In genomic region chr20:34579191-34579661, GRCh38 we compare ENCODE assay signal across 8 cellular contexts. TPM values are rescaled to one million over a fixed set of nuclear protein-coding genes. Genes with fewer than 3 reads are reported as not detected.
DNase-seq lines count a peak whose midpoint lies in the region; ATAC-seq and TF ChIP-seq lines count a peak whose summit lies in the region.

No MANE protein-coding gene starts in this region.

- BruUV-seq in OCI-LY7 (replicated peaks; lab: Mats Ljungman, UMichigan), result no TSS peak

- no peaks in the 10 kb centered on the region for H4K20me1 ChIP-seq in OCI-LY7 (ENCODE audit: insufficient read depth, low read length)

- no peaks in the 10 kb centered on the region for H3K79me2 ChIP-seq in OCI-LY7 (ENCODE audit: insufficient read depth, low read depth, low read length)

- no peak for ATAC-seq in activated T-cell treated with anti-CD3 and anti-CD28 coated beads, Interleukin-2, amount 50 U/mL, for 72 hours (replicated peaks in 1 of 2)
- no peak for ATAC-seq in activated T-cell treated with anti-CD3 and anti-CD28 coated beads, Interleukin-2, amount 50 U/mL, for 4 hours
- no peak for ATAC-seq in WTC11
- ATAC-seq in gastrocnemius medialis, result peak; percentile 94 to 98
- ATAC-seq in HG02798 (IDR thresholded peaks at IDR 0.05; ENCODE audit: poor library complexity, unreplicated experiment), result no peak

- H3K4me1 ChIP-seq in gastrocnemius medialis (peaks cover 24 to 35% of the 10 kb centered on the region in 2 donors), OCI-LY7 (ENCODE audit: insufficient read depth, low read length, poor library complexity, severe bottlenecking) (peaks cover 10% of the 10 kb centered on the region)

- H3K27me3 ChIP-seq in gastrocnemius medialis, result no peaks in the 10 kb centered on the region

- H3K4me3 ChIP-seq in gastrocnemius medialis, result no peak overlapping the region
- H3K4me3 ChIP-seq in OCI-LY7 (ENCODE audit: low read depth, low read length, poor library complexity, severe bottlenecking), result no peak overlapping the region

- no peak overlapping the region for H3K4me2 ChIP-seq in OCI-LY7 (ENCODE audit: low read length)

- in situ Hi-C loops in gastrocnemius medialis (cut with MboI; ENCODE audit: low sequenced_read_pairs in 4 of 4), result loop anchor here (10.0 to 25.0 kb wide), 2 partner anchors 183 to 196 kb away; no protein-coding TSS in a partner anchor

- POLR2A ChIA-PET in WTC11 (lab: Charles Lee), result no interaction called here
- POLR2A ChIA-PET in OCI-LY7 (lab: Charles Lee), result no interaction called here

- no peak for TF ChIP-seq CTCF in WTC11 (IDR thresholded peaks at IDR 0.05)
- peak; percentile 43 to 74 (median 67) for TF ChIP-seq CTCF in gastrocnemius medialis (IDR thresholded peaks at IDR 0.05 in 4 of 5, conservative IDR thresholded peaks at IDR 0.05 in 1 of 5)
- no peak for TF ChIP-seq CTCF in OCI-LY7 (conservative IDR thresholded peaks at IDR 0.05; ENCODE audit: low read length)

- no peaks in the 10 kb centered on the region for H3K9me3 Mint-ChIP-seq in activated T-cell treated with anti-CD3 and anti-CD28 coated beads, Interleukin-2, amount 50 U/mL, for 72 hours
- H3K9me3 Mint-ChIP-seq in activated T-cell treated with anti-CD3 and anti-CD28 coated beads, Interleukin-2, amount 50 U/mL, for 4 hours, result no peaks in the 10 kb centered on the region
- no peaks in the 10 kb centered on the region for H3K9me3 Mint-ChIP-seq in WTC11

- no peak for DNase-seq in activated T-cell treated with anti-CD3 and anti-CD28 coated beads, Interleukin-2, amount 50 U/mL, for 72 hours
- DNase-seq in activated T-cell treated with anti-CD3 and anti-CD28 coated beads, Interleukin-2, amount 50 U/mL, for 4 hours, result no peak
- DNase-seq in WTC11 (ENCODE audit: low spot score) (no peak), head of caudate nucleus (peak; percentile 64 to 94 (median 84)), gastrocnemius medialis (peak; percentile 61 to 78), NCI-H1092 treated with DMSO at 0.1 percent for 48 hours (lab: John Stamatoyannopoulos, UW) (no peak), OCI-LY7 (ENCODE audit: low spot score) (no peak)

- CTCF ChIA-PET in WTC11 (lab: Charles Lee), result interaction anchor here (1.3 to 1.7 kb wide), 2 partner anchors 42 to 190 kb away, joined by 4 to 5 read pairs; no protein-coding TSS in a partner anchor
- CTCF ChIA-PET in OCI-LY7 (lab: Charles Lee; ENCODE audit: unreplicated experiment), result no interaction called here

- H3K27ac ChIP-seq in gastrocnemius medialis, result peak overlapping the region; percentile 60 to 76 (median 64)
- H3K27ac ChIP-seq in OCI-LY7 (ENCODE audit: low read depth, low read length, poor library complexity, severe bottlenecking), result no peak overlapping the region

- H3K36me3 ChIP-seq in gastrocnemius medialis (peaks cover 0 to 8% of the 10 kb centered on the region in 2 donors), OCI-LY7 (ENCODE audit: insufficient read depth, low read length) (peaks cover 27% of the 10 kb centered on the region)

- no peak overlapping the region for H2AFZ ChIP-seq in OCI-LY7 (ENCODE audit: low read length)

- peaks cover 0 to 6% of the 10 kb centered on the region in 2 donors for H3K36me3 Mint-ChIP-seq in activated T-cell treated with anti-CD3 and anti-CD28 coated beads, Interleukin-2, amount 50 U/mL, for 72 hours (ENCODE audit: insufficient read depth in 2 of 2)
- peaks cover 22% of the 10 kb centered on the region for H3K36me3 Mint-ChIP-seq in activated T-cell treated with anti-CD3 and anti-CD28 coated beads, Interleukin-2, amount 50 U/mL, for 4 hours (ENCODE audit: insufficient read depth)
- H3K36me3 Mint-ChIP-seq in WTC11, result peaks cover 5% of the 10 kb centered on the region; the same call in 1 of the 2 replicates

- peak overlapping the region; percentile 90 for H3K27ac Mint-ChIP-seq in activated T-cell treated with anti-CD3 and anti-CD28 coated beads, Interleukin-2, amount 50 U/mL, for 72 hours
- 0 out of 2 replicates have a peak overlapping the region, but pooled peaks have one; percentile 42 for H3K27ac Mint-ChIP-seq in WTC11

- intact Hi-C loops in head of caudate nucleus (cut with DNase I), result loop anchor here (5.0 kb wide), 1 partner anchor 188 kb away; no protein-coding TSS in a partner anchor
- intact Hi-C loops in gastrocnemius medialis (cut with DNase I; ENCODE audit: low total_unique reads), result loop anchor here (1.0 kb wide), 2 partner anchors 129 to 190 kb away; no protein-coding TSS in a partner anchor
- intact Hi-C loops in OCI-LY7 (cut with micrococcal nuclease; ENCODE audit: unreplicated experiment), result no loop called here

- no peak for TF ChIP-seq POLR2A in gastrocnemius medialis (IDR thresholded peaks at IDR 0.05)

- H3K27me3 Mint-ChIP-seq in activated T-cell treated with anti-CD3 and anti-CD28 coated beads, Interleukin-2, amount 50 U/mL, for 72 hours (ENCODE audit: low read depth), result no peaks in the 10 kb centered on the region
- no peaks in the 10 kb centered on the region for H3K27me3 Mint-ChIP-seq in activated T-cell treated with anti-CD3 and anti-CD28 coated beads, Interleukin-2, amount 50 U/mL, for 4 hours (ENCODE audit: low read depth)
- no peaks in the 10 kb centered on the region for H3K27me3 Mint-ChIP-seq in WTC11 (ENCODE audit: low read depth)

- H3K4me1 Mint-ChIP-seq in activated T-cell treated with anti-CD3 and anti-CD28 coated beads, Interleukin-2, amount 50 U/mL, for 72 hours (ENCODE audit: low read depth), result peaks cover 40% of the 10 kb centered on the region
- peaks cover 26% of the 10 kb centered on the region for H3K4me1 Mint-ChIP-seq in activated T-cell treated with anti-CD3 and anti-CD28 coated beads, Interleukin-2, amount 50 U/mL, for 4 hours (ENCODE audit: low read depth)
- no peaks in the 10 kb centered on the region for H3K4me1 Mint-ChIP-seq in WTC11

- no peaks in the 10 kb centered on the region for H3K9me3 ChIP-seq in gastrocnemius medialis
- no peaks in the 10 kb centered on the region for H3K9me3 ChIP-seq in OCI-LY7 (ENCODE audit: low read length)

- no peaks in the 10 kb centered on the region for H3K9me2 ChIP-seq in OCI-LY7 (ENCODE audit: insufficient read depth, low read length)

- H3K4me3 Mint-ChIP-seq in activated T-cell treated with anti-CD3 and anti-CD28 coated beads, Interleukin-2, amount 50 U/mL, for 72 hours, result no peak overlapping the region
- H3K4me3 Mint-ChIP-seq in activated T-cell treated with anti-CD3 and anti-CD28 coated beads, Interleukin-2, amount 50 U/mL, for 4 hours, result no peak overlapping the region
- H3K4me3 Mint-ChIP-seq in WTC11, result no peak overlapping the region

TF ChIP-seq in WTC11, 78 proteins besides CTCF, POLR2A, EP300 and RAD21:
- TF ChIP-seq, protein P1, sequence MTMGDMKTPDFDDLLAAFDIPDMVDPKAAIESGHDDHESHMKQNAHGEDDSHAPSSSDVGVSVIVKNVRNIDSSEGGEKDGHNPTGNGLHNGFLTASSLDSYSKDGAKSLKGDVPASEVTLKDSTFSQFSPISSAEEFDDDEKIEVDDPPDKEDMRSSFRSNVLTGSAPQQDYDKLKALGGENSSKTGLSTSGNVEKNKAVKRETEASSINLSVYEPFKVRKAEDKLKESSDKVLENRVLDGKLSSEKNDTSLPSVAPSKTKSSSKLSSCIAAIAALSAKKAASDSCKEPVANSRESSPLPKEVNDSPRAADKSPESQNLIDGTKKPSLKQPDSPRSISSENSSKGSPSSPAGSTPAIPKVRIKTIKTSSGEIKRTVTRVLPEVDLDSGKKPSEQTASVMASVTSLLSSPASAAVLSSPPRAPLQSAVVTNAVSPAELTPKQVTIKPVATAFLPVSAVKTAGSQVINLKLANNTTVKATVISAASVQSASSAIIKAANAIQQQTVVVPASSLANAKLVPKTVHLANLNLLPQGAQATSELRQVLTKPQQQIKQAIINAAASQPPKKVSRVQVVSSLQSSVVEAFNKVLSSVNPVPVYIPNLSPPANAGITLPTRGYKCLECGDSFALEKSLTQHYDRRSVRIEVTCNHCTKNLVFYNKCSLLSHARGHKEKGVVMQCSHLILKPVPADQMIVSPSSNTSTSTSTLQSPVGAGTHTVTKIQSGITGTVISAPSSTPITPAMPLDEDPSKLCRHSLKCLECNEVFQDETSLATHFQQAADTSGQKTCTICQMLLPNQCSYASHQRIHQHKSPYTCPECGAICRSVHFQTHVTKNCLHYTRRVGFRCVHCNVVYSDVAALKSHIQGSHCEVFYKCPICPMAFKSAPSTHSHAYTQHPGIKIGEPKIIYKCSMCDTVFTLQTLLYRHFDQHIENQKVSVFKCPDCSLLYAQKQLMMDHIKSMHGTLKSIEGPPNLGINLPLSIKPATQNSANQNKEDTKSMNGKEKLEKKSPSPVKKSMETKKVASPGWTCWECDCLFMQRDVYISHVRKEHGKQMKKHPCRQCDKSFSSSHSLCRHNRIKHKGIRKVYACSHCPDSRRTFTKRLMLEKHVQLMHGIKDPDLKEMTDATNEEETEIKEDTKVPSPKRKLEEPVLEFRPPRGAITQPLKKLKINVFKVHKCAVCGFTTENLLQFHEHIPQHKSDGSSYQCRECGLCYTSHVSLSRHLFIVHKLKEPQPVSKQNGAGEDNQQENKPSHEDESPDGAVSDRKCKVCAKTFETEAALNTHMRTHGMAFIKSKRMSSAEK (CRISPR knock-in tag; IDR thresholded peaks at IDR 0.05; ENCODE audit: borderline replicate concordance), result no peak
- no peak for TF ChIP-seq EMX1 (CRISPR knock-in tag; IDR thresholded peaks at IDR 0.05)

RNA-seq across cellular contexts. Expression of gene MAP1LC3A, which starts 20.7 kb away (rescaled TPM):
- total RNA-seq in activated T-cell treated with anti-CD3 and anti-CD28 coated beads, Interleukin-2, amount 50 U/mL, for 72 hours, result 1 to 10 TPM; 3.7 to 5.2 TPM
- 1 to 10 TPM in 2 of 3 donors, under 1 TPM in 1; 0.55 to 1.3 (median 1.2) TPM for total RNA-seq in activated T-cell treated with anti-CD3 and anti-CD28 coated beads, Interleukin-2, amount 50 U/mL, for 4 hours
- total RNA-seq in WTC11 (2021), result 7.5 to 12.1 TPM (median 11.3 TPM) in 3 replicates
- total RNA-seq in gastrocnemius medialis, result 10 to 100 TPM; 41.5 to 62.7 (median 56.4) TPM
- not detected in 2 replicates for total RNA-seq in OCI-LY7 (2014; rRNA removed; shearing (Covaris generic))
- not detected in 2 replicates for total RNA-seq in OCI-LY7 (2022)

Comparison
In these comparisons a context has a peak if more than half of its experiments do, and no peak if none do; other contexts are left out.
1. ATAC-seq: peak in gastrocnemius medialis (2 of 2); none in activated T-cell treated with anti-CD3 and anti-CD28 coated beads, Interleukin-2, amount 50 U/mL, for 72 hours (0 of 2), activated T-cell treated with anti-CD3 and anti-CD28 coated beads, Interleukin-2, amount 50 U/mL, for 4 hours (0 of 2), WTC11 (single experiment) and HG02798 (single experiment).
2. DNase-seq: peak in head of caudate nucleus (42 of 42) and gastrocnemius medialis (2 of 2); none in activated T-cell treated with anti-CD3 and anti-CD28 coated beads, Interleukin-2, amount 50 U/mL, for 72 hours (0 of 2), activated T-cell treated with anti-CD3 and anti-CD28 coated beads, Interleukin-2, amount 50 U/mL, for 4 hours (single experiment), WTC11 (single experiment), NCI-H1092 treated with DMSO at 0.1 percent for 48 hours (single experiment) and OCI-LY7 (single experiment).
3. CTCF ChIP-seq: peak in gastrocnemius medialis (5 of 5); none in WTC11 (single experiment) and OCI-LY7 (single experiment).